In genomic region chr4:83644677-83645639, GRCh38 we compare ENCODE assay signal across 9 cellular contexts.
A peak's percentile ranks its signal among the peaks of the same experiment; 100 is the strongest.
DNase-seq lines count a peak whose midpoint lies in the region; ATAC-seq and TF ChIP-seq lines count a peak whose summit lies in the region.
"Had no signal": no experiment of that assay in that cellular context is flagged by ENCODE, and none has a peak within 500 bp of the region (broad histone marks: within the 10 kb centered on the region; RNA-seq: fewer than 3 reads in every experiment).

No MANE protein-coding gene starts in this region.

- H3K27me3 ChIP-seq in sigmoid colon = no peaks in the 10 kb centered on the region

- no peaks in the 10 kb centered on the region for H3K36me3 Mint-ChIP-seq in Calu3 (ENCODE audit: insufficient read depth, unreplicated experiment)
- H3K36me3 Mint-ChIP-seq in activated T-helper 17 cell treated with anti-CD3 and anti-CD28 coated beads, Interleukin-2, amount 50 U/mL, for 72 hours (ENCODE audit: low read depth) = no peaks in the 10 kb centered on the region
- H3K36me3 Mint-ChIP-seq: activated naive CD8-positive, alpha-beta T cell treated with anti-CD3 and anti-CD28 coated beads, Interleukin-2, amount 10 ng/mL, durations not matched to agents 7 days and 5 days had no signal

- CTCF ChIA-PET in Calu3 (lab: Charles Lee) = interaction anchor here (1.0 to 1.8 kb wide), 2 partner anchors 317 to 806 kb away, joined by 4 to 12 read pairs; no protein-coding TSS in a partner anchor

- no peaks in the 10 kb centered on the region for H3K9me3 ChIP-seq in sigmoid colon

- no peak for TF ChIP-seq EP300 in sigmoid colon (IDR thresholded peaks at IDR 0.05)

- H3K4me3 Mint-ChIP-seq in Calu3 (ENCODE audit: low read depth, unreplicated experiment) = no peak overlapping the region
- no peak overlapping the region for H3K4me3 Mint-ChIP-seq in activated T-helper 17 cell treated with anti-CD3 and anti-CD28 coated beads, Interleukin-2, amount 50 U/mL, for 72 hours
- H3K4me3 Mint-ChIP-seq: activated naive CD8-positive, alpha-beta T cell treated with anti-CD3 and anti-CD28 coated beads, Interleukin-2, amount 10 ng/mL, durations not matched to agents 7 days and 5 days had no signal

- DNase-seq in Calu3 = peak; percentile 44
- peak; percentile 32 to 48 for DNase-seq in NCI-H526 (lab: John Stamatoyannopoulos, UW)
- peak in 25 of 42 donors; percentile 3 to 76 (median 40) for DNase-seq in head of caudate nucleus
- DNase-seq in sigmoid colon = no peak
- DNase-seq in amniotic stem cell (lab: John Stamatoyannopoulos, UW) = no peak
- DNase-seq: activated naive CD8-positive, alpha-beta T cell treated with anti-CD3 and anti-CD28 coated beads, Interleukin-2, amount 10 ng/mL, durations not matched to agents 7 days and 5 days had no signal

- no peaks in the 10 kb centered on the region for H3K9me3 Mint-ChIP-seq in Calu3 (ENCODE audit: low read depth, unreplicated experiment)
- no peaks in the 10 kb centered on the region for H3K9me3 Mint-ChIP-seq in activated T-helper 17 cell treated with anti-CD3 and anti-CD28 coated beads, Interleukin-2, amount 50 U/mL, for 72 hours
- H3K9me3 Mint-ChIP-seq: activated naive CD8-positive, alpha-beta T cell treated with anti-CD3 and anti-CD28 coated beads, Interleukin-2, amount 10 ng/mL, durations not matched to agents 7 days and 5 days had no signal

- no peaks in the 10 kb centered on the region for H3K36me3 ChIP-seq in sigmoid colon

- peak; percentile 86 for ATAC-seq in GM18868 (IDR thresholded peaks at IDR 0.05; ENCODE audit: unreplicated experiment)
- peak; percentile 77 for ATAC-seq in HG03432 (IDR thresholded peaks at IDR 0.05; ENCODE audit: unreplicated experiment)
- ATAC-seq in activated T-helper 17 cell treated with anti-CD3 and anti-CD28 coated beads, Interleukin-2, amount 50 U/mL, for 72 hours (replicated peaks) = peak; percentile 64

- intact Hi-C loops in Calu3 (cut with micrococcal nuclease; ENCODE audit: unreplicated experiment) (loop anchor here (1.0 to 5.0 kb wide), 3 partner anchors 127 to 614 kb away; no protein-coding TSS in a partner anchor), head of caudate nucleus (cut with DNase I) (loop anchor here (5.0 kb wide), 1 partner anchor 857 kb away; no protein-coding TSS in a partner anchor), sigmoid colon (cut with DNase I) (loop anchor here (5.0 to 10.0 kb wide), 3 partner anchors 153 to 882 kb away; no protein-coding TSS in a partner anchor)

- no peak overlapping the region for H3K27ac Mint-ChIP-seq in Calu3 (ENCODE audit: unreplicated experiment)
- no peak overlapping the region for H3K27ac Mint-ChIP-seq in activated T-helper 17 cell treated with anti-CD3 and anti-CD28 coated beads, Interleukin-2, amount 50 U/mL, for 72 hours
- H3K27ac Mint-ChIP-seq: activated naive CD8-positive, alpha-beta T cell treated with anti-CD3 and anti-CD28 coated beads, Interleukin-2, amount 10 ng/mL, durations not matched to agents 7 days and 5 days had no signal

- peak; percentile 32 for TF ChIP-seq CTCF in Calu3 (IDR thresholded peaks at IDR 0.05; ENCODE audit: unreplicated experiment)
- peak; percentile 13 to 87 (median 68) for TF ChIP-seq CTCF in sigmoid colon (IDR thresholded peaks at IDR 0.05)

- peaks cover 24% of the 10 kb centered on the region for H3K27me3 Mint-ChIP-seq in Calu3 (ENCODE audit: unreplicated experiment)
- H3K27me3 Mint-ChIP-seq in activated T-helper 17 cell treated with anti-CD3 and anti-CD28 coated beads, Interleukin-2, amount 50 U/mL, for 72 hours = peaks cover 16% of the 10 kb centered on the region

- H3K4me1 ChIP-seq in sigmoid colon = peaks cover 0 to 1% (median 0%) of the 10 kb centered on the region in 4 donors

- H3K4me3 ChIP-seq in sigmoid colon = no peak overlapping the region

- no TSS peak for BruUV-seq in Calu3 (replicated peaks; lab: Mats Ljungman, UMichigan)

- TF ChIP-seq POLR2A in sigmoid colon (IDR thresholded peaks at IDR 0.05) = no peak

- H3K27ac ChIP-seq in sigmoid colon = no peak overlapping the region

- 0 to 2% methylated on average over 5 of the region's 5 CpGs for WGBS in sigmoid colon, 2 donors

- no peaks in the 10 kb centered on the region for H3K4me1 Mint-ChIP-seq in Calu3 (ENCODE audit: low read depth, unreplicated experiment)
- H3K4me1 Mint-ChIP-seq in activated T-helper 17 cell treated with anti-CD3 and anti-CD28 coated beads, Interleukin-2, amount 50 U/mL, for 72 hours = peaks cover 4% of the 10 kb centered on the region

Comparison
In these comparisons a context has a peak if more than half of its experiments do, and no peak if none do; other contexts are left out.
1. DNase-seq: peak in Calu3 (single experiment), NCI-H526 (2 of 2) and head of caudate nucleus (25 of 42); none in sigmoid colon (single experiment) and amniotic stem cell (single experiment).
2. Peak in every context shown above with its lines, with median percentiles within 50 percentile points of each other: ATAC-seq.